1 cellular context compared by ENCODE assay signal in genomic region chr21:29904359-29905282, GRCh38.
A peak's percentile ranks its signal among the peaks of the same experiment; 100 is the strongest.
TF ChIP-seq lines count a peak whose summit lies in the region.

No MANE protein-coding gene starts in this region.

TF ChIP-seq in K562, 482 proteins besides CTCF, POLR2A, EP300 and RAD21:
- TF ChIP-seq ZNF175 (CRISPR knock-in tag; IDR thresholded peaks at IDR 0.05; ENCODE audit: low read depth) = peak; percentile 37; the same call in 1 of the 2 replicates
- peak; percentile 64; the same call in 1 of the 2 replicates for TF ChIP-seq ZNF584 (CRISPR knock-in tag; IDR thresholded peaks at IDR 0.05; ENCODE audit: low read depth)
- TF ChIP-seq, protein P1, sequence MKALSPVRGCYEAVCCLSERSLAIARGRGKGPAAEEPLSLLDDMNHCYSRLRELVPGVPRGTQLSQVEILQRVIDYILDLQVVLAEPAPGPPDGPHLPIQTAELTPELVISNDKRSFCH (CRISPR knock-in tag; IDR thresholded peaks at IDR 0.05) = no peak
- TF ChIP-seq, protein P1 (tag; IDR thresholded peaks at IDR 0.05) = 0 out of 2 replicates have a peak, but pooled peaks have one; percentile 47
- TF ChIP-seq FOSL1 (tag; conservative IDR thresholded peaks at IDR 0.05) = peak; percentile 57
- peak; percentile 36; the same call in 1 of the 2 replicates for TF ChIP-seq NFIC (IDR thresholded peaks at IDR 0.05)
- 0 out of 2 replicates have a peak, but pooled peaks have one; percentile 29 for TF ChIP-seq ZNF395 (CRISPR knock-in tag; IDR thresholded peaks at IDR 0.05)
- 0 out of 4 replicates have a peak, but pooled peaks of 1 of the 2 experiments have one; percentile 13 for TF ChIP-seq KDM1A (IDR thresholded peaks at IDR 0.05)
- no peak for TF ChIP-seq SMC3 (conservative IDR thresholded peaks at IDR 0.05; ENCODE audit: insufficient read depth, low read depth, low read length)
- TF ChIP-seq RFX1 (IDR thresholded peaks at IDR 0.05) = no peak
- TF ChIP-seq ELF1 (tag; IDR thresholded peaks at IDR 0.05) = peak; percentile 49; the same call in 1 of the 2 replicates
- TF ChIP-seq NR2C2 (CRISPR knock-in tag; IDR thresholded peaks at IDR 0.05) = no peak
- peak; percentile 21; the same call in 1 of the 2 replicates for TF ChIP-seq NR2C2 (tag; IDR thresholded peaks at IDR 0.05)
- TF ChIP-seq, protein P2, sequence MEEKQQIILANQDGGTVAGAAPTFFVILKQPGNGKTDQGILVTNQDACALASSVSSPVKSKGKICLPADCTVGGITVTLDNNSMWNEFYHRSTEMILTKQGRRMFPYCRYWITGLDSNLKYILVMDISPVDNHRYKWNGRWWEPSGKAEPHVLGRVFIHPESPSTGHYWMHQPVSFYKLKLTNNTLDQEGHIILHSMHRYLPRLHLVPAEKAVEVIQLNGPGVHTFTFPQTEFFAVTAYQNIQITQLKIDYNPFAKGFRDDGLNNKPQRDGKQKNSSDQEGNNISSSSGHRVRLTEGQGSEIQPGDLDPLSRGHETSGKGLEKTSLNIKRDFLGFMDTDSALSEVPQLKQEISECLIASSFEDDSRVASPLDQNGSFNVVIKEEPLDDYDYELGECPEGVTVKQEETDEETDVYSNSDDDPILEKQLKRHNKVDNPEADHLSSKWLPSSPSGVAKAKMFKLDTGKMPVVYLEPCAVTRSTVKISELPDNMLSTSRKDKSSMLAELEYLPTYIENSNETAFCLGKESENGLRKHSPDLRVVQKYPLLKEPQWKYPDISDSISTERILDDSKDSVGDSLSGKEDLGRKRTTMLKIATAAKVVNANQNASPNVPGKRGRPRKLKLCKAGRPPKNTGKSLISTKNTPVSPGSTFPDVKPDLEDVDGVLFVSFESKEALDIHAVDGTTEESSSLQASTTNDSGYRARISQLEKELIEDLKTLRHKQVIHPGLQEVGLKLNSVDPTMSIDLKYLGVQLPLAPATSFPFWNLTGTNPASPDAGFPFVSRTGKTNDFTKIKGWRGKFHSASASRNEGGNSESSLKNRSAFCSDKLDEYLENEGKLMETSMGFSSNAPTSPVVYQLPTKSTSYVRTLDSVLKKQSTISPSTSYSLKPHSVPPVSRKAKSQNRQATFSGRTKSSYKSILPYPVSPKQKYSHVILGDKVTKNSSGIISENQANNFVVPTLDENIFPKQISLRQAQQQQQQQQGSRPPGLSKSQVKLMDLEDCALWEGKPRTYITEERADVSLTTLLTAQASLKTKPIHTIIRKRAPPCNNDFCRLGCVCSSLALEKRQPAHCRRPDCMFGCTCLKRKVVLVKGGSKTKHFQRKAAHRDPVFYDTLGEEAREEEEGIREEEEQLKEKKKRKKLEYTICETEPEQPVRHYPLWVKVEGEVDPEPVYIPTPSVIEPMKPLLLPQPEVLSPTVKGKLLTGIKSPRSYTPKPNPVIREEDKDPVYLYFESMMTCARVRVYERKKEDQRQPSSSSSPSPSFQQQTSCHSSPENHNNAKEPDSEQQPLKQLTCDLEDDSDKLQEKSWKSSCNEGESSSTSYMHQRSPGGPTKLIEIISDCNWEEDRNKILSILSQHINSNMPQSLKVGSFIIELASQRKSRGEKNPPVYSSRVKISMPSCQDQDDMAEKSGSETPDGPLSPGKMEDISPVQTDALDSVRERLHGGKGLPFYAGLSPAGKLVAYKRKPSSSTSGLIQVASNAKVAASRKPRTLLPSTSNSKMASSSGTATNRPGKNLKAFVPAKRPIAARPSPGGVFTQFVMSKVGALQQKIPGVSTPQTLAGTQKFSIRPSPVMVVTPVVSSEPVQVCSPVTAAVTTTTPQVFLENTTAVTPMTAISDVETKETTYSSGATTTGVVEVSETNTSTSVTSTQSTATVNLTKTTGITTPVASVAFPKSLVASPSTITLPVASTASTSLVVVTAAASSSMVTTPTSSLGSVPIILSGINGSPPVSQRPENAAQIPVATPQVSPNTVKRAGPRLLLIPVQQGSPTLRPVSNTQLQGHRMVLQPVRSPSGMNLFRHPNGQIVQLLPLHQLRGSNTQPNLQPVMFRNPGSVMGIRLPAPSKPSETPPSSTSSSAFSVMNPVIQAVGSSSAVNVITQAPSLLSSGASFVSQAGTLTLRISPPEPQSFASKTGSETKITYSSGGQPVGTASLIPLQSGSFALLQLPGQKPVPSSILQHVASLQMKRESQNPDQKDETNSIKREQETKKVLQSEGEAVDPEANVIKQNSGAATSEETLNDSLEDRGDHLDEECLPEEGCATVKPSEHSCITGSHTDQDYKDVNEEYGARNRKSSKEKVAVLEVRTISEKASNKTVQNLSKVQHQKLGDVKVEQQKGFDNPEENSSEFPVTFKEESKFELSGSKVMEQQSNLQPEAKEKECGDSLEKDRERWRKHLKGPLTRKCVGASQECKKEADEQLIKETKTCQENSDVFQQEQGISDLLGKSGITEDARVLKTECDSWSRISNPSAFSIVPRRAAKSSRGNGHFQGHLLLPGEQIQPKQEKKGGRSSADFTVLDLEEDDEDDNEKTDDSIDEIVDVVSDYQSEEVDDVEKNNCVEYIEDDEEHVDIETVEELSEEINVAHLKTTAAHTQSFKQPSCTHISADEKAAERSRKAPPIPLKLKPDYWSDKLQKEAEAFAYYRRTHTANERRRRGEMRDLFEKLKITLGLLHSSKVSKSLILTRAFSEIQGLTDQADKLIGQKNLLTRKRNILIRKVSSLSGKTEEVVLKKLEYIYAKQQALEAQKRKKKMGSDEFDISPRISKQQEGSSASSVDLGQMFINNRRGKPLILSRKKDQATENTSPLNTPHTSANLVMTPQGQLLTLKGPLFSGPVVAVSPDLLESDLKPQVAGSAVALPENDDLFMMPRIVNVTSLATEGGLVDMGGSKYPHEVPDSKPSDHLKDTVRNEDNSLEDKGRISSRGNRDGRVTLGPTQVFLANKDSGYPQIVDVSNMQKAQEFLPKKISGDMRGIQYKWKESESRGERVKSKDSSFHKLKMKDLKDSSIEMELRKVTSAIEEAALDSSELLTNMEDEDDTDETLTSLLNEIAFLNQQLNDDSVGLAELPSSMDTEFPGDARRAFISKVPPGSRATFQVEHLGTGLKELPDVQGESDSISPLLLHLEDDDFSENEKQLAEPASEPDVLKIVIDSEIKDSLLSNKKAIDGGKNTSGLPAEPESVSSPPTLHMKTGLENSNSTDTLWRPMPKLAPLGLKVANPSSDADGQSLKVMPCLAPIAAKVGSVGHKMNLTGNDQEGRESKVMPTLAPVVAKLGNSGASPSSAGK (IDR thresholded peaks at IDR 0.05) = peak; percentile 55
- peak; percentile 72 for TF ChIP-seq DACH1 (IDR thresholded peaks at IDR 0.05; ENCODE audit: partially characterized antibody)
- TF ChIP-seq CEBPG (CRISPR knock-in tag; IDR thresholded peaks at IDR 0.05) = no peak; the same call in 1 of the 2 replicates
- TF ChIP-seq CEBPG (tag; conservative IDR thresholded peaks at IDR 0.05 in 1 of 2, IDR thresholded peaks at IDR 0.05 in 1 of 2) = peak in 1 of 2 experiments; percentile 83; a peak in 2 of 4 replicates
- TF ChIP-seq ATF2 (CRISPR knock-in tag; IDR thresholded peaks at IDR 0.05) = no peak
- 0 out of 2 replicates have a peak, but pooled peaks have one; percentile 23 for TF ChIP-seq JUND (IDR thresholded peaks at IDR 0.05; ENCODE audit: borderline replicate concordance, low read depth, low read length)
- 0 out of 3 replicates have a peak, but pooled peaks have one; percentile 11 for TF ChIP-seq JUND (tag; IDR thresholded peaks at IDR 0.05; ENCODE audit: borderline replicate concordance, low read depth, low read length)
- TF ChIP-seq NR4A1 (CRISPR knock-in tag; IDR thresholded peaks at IDR 0.05) = no peak
- no peak for TF ChIP-seq NR4A1 (tag; IDR thresholded peaks at IDR 0.05)
- TF ChIP-seq L3MBTL2 (IDR thresholded peaks at IDR 0.05) = peak; percentile 39; the same call in 1 of the 2 replicates
- no peak for TF ChIP-seq ZFX (CRISPR knock-in tag; IDR thresholded peaks at IDR 0.05)
- peak; percentile 52; the same call in 1 of the 2 replicates for TF ChIP-seq ZNF589 (CRISPR knock-in tag; IDR thresholded peaks at IDR 0.05; ENCODE audit: low read depth)
- TF ChIP-seq ATF3 (IDR thresholded peaks at IDR 0.05) = peak; percentile 36; the same call in 1 of the 2 replicates
- TF ChIP-seq ATF3 (CRISPR knock-in tag; conservative IDR thresholded peaks at IDR 0.05) = no peak
- no peak for TF ChIP-seq SIRT6 (IDR thresholded peaks at IDR 0.05; ENCODE audit: low read depth, low read length)
- TF ChIP-seq TCF15 (CRISPR knock-in tag; IDR thresholded peaks at IDR 0.05) = no peak
